In the genomic region with DNA sequence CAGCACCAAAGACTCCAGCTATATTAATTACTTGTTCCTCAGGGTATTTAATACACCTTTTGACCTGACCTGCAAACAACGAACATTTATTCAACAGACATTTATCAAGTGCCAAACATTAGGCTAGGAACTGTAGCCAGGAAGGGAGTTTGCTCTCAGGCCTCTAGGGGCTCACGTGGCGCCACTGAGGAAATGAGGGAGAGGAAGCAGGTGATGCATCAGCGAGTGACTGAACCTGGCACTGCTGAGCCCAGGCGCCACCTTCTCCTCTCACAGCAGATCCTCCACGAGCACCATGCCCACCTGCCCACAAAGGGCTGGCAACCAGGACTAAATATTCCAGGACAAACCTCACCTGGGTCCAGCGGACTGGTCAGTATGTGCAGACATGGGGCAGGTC, we compare ENCODE assay signal across 8 cellular contexts. TPM values are rescaled to one million over a fixed set of nuclear protein-coding genes. Genes with fewer than 3 reads are reported as not detected.
DNase-seq lines count a peak whose midpoint lies in the region; ATAC-seq and TF ChIP-seq lines count a peak whose summit lies in the region.

No MANE protein-coding gene starts in this region.

- H3K23ac ChIP-seq in mesendoderm (ENCODE audit: low read length) = no peak overlapping the region

- no peak overlapping the region for H3K4ac ChIP-seq in mesendoderm (ENCODE audit: low read depth, low read length)

- POLR2A ChIA-PET in SK-N-SH (lab: Yijun Ruan, JAX) = no interaction called here

- in situ Hi-C loops in astrocyte of the spinal cord (cut with HindIII; ENCODE audit: low sequenced_read_pairs) = no loop called here

- H3K4me2 ChIP-seq in SK-N-SH (no peak overlapping the region), mesendoderm (ENCODE audit: low read length) (no peak overlapping the region)

- no peak overlapping the region for H3K18ac ChIP-seq in mesendoderm (ENCODE audit: low read length)

- H2BK5ac ChIP-seq in mesendoderm (ENCODE audit: low read length) = no peak overlapping the region

- H3K36me3 ChIP-seq in SK-N-SH (replicated peaks in 1 of 2; ENCODE audit: control insufficient read depth in 1 of 2, insufficient read depth in 2 of 2, low read length in 1 of 2) (peaks cover 11 to 19% of the 10 kb centered on the region in 2 experiments), mesendoderm (ENCODE audit: control insufficient read depth, insufficient read depth, low read length) (no peaks in the 10 kb centered on the region)

- H3K4me3 ChIP-seq in SK-N-SH (ENCODE audit: low read depth in 2 of 2, low read length in 1 of 2) (no peak overlapping the region), astrocyte of the spinal cord (ENCODE audit: low read depth, low read length) (no peak overlapping the region), mesendoderm (ENCODE audit: low read length) (no peak overlapping the region)

- ATAC-seq in SK-N-SH treated with all-trans-retinoic acid at 6 μM for 48 hours (peak; percentile 19; the same call in 1 of the 3 replicates), HG03354 (IDR thresholded peaks at IDR 0.05; ENCODE audit: poor library complexity, severe bottlenecking, unreplicated experiment) (peak; percentile 80), GM18520 (IDR thresholded peaks at IDR 0.05; ENCODE audit: unreplicated experiment) (no peak)

- no peak for DNase-seq in SK-N-SH
- DNase-seq in astrocyte of the spinal cord (ENCODE audit: low read depth, low spot score) = no peak
- DNase-seq in mesendoderm = peak; percentile 70
- DNase-seq in ureter (ENCODE audit: low spot score) = no peak
- DNase-seq in AG08396 (ENCODE audit: low spot score) = no peak

- no peaks in the 10 kb centered on the region for H3K9me2 ChIP-seq in SK-N-SH

- H2AK5ac ChIP-seq in mesendoderm (ENCODE audit: low read length) = no peak overlapping the region

- WGBS in SK-N-SH (ENCODE audit: low lambda C conversion rate) = 96% methylated on average over 7 of the region's 7 CpGs
- WGBS in mesendoderm (ENCODE audit: extremely low coverage, insufficient coverage, low lambda C conversion rate) = no CpG with 5 or more reads among the region's 7 CpGs

- H3K9ac ChIP-seq in SK-N-SH (no peak overlapping the region), mesendoderm (ENCODE audit: low read length) (no peak overlapping the region)

- H4K20me1 ChIP-seq in SK-N-SH (ENCODE audit: insufficient read depth) = no peaks in the 10 kb centered on the region

- H3K79me2 ChIP-seq in SK-N-SH (ENCODE audit: insufficient read depth) = peaks cover 4% of the 10 kb centered on the region; the same call in 1 of the 2 replicates
- no peaks in the 10 kb centered on the region for H3K79me2 ChIP-seq in mesendoderm (ENCODE audit: control insufficient read depth, insufficient read depth, low read length)

- H3K27me3 ChIP-seq in SK-N-SH (ENCODE audit: insufficient read depth) (no peaks in the 10 kb centered on the region), mesendoderm (ENCODE audit: insufficient read depth, low read length, poor library complexity) (no peaks in the 10 kb centered on the region)

- CTCF ChIA-PET in SK-N-SH (lab: Yijun Ruan, JAX) = interaction anchor here (1.0 to 2.3 kb wide), 2 partner anchors 14 to 25 kb away, joined by 3 to 9 read pairs; no protein-coding TSS in a partner anchor

- H4K5ac ChIP-seq in mesendoderm (ENCODE audit: low read length) = no peak overlapping the region

- no peak overlapping the region for H2AFZ ChIP-seq in SK-N-SH (ENCODE audit: low read depth)

- H3K4me1 ChIP-seq in SK-N-SH (ENCODE audit: control insufficient read depth in 1 of 2, insufficient read depth in 2 of 2, low read depth in 1 of 2, low read length in 1 of 2) (no peaks in the 10 kb centered on the region; a peak in 1 of 4 replicates), mesendoderm (ENCODE audit: control insufficient read depth, low read depth, low read length) (no peaks in the 10 kb centered on the region)

- H3K27ac ChIP-seq in SK-N-SH (ENCODE audit: low read depth in 2 of 2, low read length in 1 of 2) (no peak overlapping the region), mesendoderm (ENCODE audit: low read depth, low read length) (no peak overlapping the region)

- no peak for TF ChIP-seq RAD21 in SK-N-SH (IDR thresholded peaks at IDR 0.05; ENCODE audit: low read length)

- H4K8ac ChIP-seq in mesendoderm (ENCODE audit: low read depth, low read length) = no peak overlapping the region

- H3F3A ChIP-seq in SK-N-SH (replicated peaks; ENCODE audit: insufficient read depth) = peaks cover 4% of the 10 kb centered on the region

- H3K9me3 ChIP-seq in SK-N-SH = peaks cover 4% of the 10 kb centered on the region; the same call in 1 of the 2 replicates

- H2BK15ac ChIP-seq in mesendoderm (replicated peaks; ENCODE audit: low read depth) = no peak overlapping the region

- TF ChIP-seq CTCF in SK-N-SH (IDR thresholded peaks at IDR 0.05) = no peak
- peak; percentile 44 for TF ChIP-seq CTCF in astrocyte of the spinal cord (IDR thresholded peaks at IDR 0.05; ENCODE audit: low read depth, low read length)

- peaks cover 12% of the 10 kb centered on the region for H3K79me1 ChIP-seq in mesendoderm (ENCODE audit: low read length)

- H2BK120ac ChIP-seq in mesendoderm (ENCODE audit: low read depth, low read length) = no peak overlapping the region

- no peak overlapping the region for H3K56ac ChIP-seq in mesendoderm (ENCODE audit: low read length)

- TF ChIP-seq EP300 in SK-N-SH (IDR thresholded peaks at IDR 0.05; ENCODE audit: borderline replicate concordance in 1 of 2, low read depth in 1 of 2, low read length in 1 of 2) = no peak

TF ChIP-seq in SK-N-SH treated with all-trans-retinoic acid at 6 μM for 48 hours, 23 proteins besides CTCF, POLR2A, EP300 and RAD21 (continues in another document):
- TF ChIP-seq ZNF70 (CRISPR knock-in tag; IDR thresholded peaks at IDR 0.05) = no peak
- TF ChIP-seq ARNTL (CRISPR knock-in tag; IDR thresholded peaks at IDR 0.05; ENCODE audit: borderline replicate concordance, low read depth) = no peak
- TF ChIP-seq, protein P1, sequence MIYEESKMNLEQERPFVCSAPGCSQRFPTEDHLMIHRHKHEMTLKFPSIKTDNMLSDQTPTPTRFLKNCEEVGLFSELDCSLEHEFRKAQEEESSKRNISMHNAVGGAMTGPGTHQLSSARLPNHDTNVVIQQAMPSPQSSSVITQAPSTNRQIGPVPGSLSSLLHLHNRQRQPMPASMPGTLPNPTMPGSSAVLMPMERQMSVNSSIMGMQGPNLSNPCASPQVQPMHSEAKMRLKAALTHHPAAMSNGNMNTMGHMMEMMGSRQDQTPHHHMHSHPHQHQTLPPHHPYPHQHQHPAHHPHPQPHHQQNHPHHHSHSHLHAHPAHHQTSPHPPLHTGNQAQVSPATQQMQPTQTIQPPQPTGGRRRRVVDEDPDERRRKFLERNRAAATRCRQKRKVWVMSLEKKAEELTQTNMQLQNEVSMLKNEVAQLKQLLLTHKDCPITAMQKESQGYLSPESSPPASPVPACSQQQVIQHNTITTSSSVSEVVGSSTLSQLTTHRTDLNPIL (CRISPR knock-in tag; IDR thresholded peaks at IDR 0.05; ENCODE audit: low read depth) = no peak

TF ChIP-seq in SK-N-SH, 30 proteins besides CTCF, POLR2A, EP300 and RAD21:
- TF ChIP-seq TCF12 (IDR thresholded peaks at IDR 0.05) = no peak
- TF ChIP-seq EZH2phosphoT487 (IDR thresholded peaks at IDR 0.05; ENCODE audit: borderline replicate concordance, low read depth) = no peak
- no peak for TF ChIP-seq POLR2AphosphoS5 (IDR thresholded peaks at IDR 0.05; ENCODE audit: low read depth, low read length)
- TF ChIP-seq FOXJ3 (CRISPR knock-in tag; IDR thresholded peaks at IDR 0.05) = no peak
- no peak for TF ChIP-seq TEAD4 (IDR thresholded peaks at IDR 0.05; ENCODE audit: borderline replicate concordance, insufficient read depth)
- no peak for TF ChIP-seq SMC3 (IDR thresholded peaks at IDR 0.05; ENCODE audit: low read depth, low read length)
- TF ChIP-seq GABPA (IDR thresholded peaks at IDR 0.05; ENCODE audit: low read depth) = no peak
- no peak for TF ChIP-seq TAF1 (IDR thresholded peaks at IDR 0.05; ENCODE audit: borderline replicate concordance, low read depth, low read length)
- no peak for TF ChIP-seq SIN3A (IDR thresholded peaks at IDR 0.05; ENCODE audit: borderline replicate concordance, low read depth, low read length)

RNA-seq across cellular contexts. Expression of a gene that starts 50.2 kb away (rescaled TPM):
- 19.1 and 22.7 TPM in 2 replicates for polyA plus RNA-seq in SK-N-SH (2012; rRNA removed)
- 24.4 and 28.7 TPM in 2 replicates for polyA plus RNA-seq in SK-N-SH (2012; cell fraction: cytosol; rRNA removed)
- 8.5 and 14.9 TPM in 2 replicates for polyA plus RNA-seq in SK-N-SH (2012; cell fraction: nucleus; rRNA removed)
- 50.4 TPM for polyA plus RNA-seq in mesendoderm (2013, experiment 1 of 2)
- 51.1 TPM for polyA plus RNA-seq in mesendoderm (2013, experiment 2 of 2)
- 67.7 TPM for total RNA-seq in ureter

RNA-seq across cellular contexts. Expression of a gene that starts 50.7 kb away (rescaled TPM):
- 9.0 and 14.6 TPM in 2 replicates for polyA plus RNA-seq in SK-N-SH (2012; rRNA removed)
- polyA plus RNA-seq in SK-N-SH (2012; cell fraction: cytosol; rRNA removed) = 18.4 and 19.4 TPM in 2 replicates
- 14.2 and 23.0 TPM in 2 replicates for polyA plus RNA-seq in SK-N-SH (2012; cell fraction: nucleus; rRNA removed)
- polyA plus RNA-seq in mesendoderm (2013, experiment 1 of 2) = 69.4 TPM
- polyA plus RNA-seq in mesendoderm (2013, experiment 2 of 2) = 69.2 TPM
- total RNA-seq in ureter = 62.5 TPM
